Comparison of ENCODE assay signal across 25 cellular contexts in the genomic region with DNA sequence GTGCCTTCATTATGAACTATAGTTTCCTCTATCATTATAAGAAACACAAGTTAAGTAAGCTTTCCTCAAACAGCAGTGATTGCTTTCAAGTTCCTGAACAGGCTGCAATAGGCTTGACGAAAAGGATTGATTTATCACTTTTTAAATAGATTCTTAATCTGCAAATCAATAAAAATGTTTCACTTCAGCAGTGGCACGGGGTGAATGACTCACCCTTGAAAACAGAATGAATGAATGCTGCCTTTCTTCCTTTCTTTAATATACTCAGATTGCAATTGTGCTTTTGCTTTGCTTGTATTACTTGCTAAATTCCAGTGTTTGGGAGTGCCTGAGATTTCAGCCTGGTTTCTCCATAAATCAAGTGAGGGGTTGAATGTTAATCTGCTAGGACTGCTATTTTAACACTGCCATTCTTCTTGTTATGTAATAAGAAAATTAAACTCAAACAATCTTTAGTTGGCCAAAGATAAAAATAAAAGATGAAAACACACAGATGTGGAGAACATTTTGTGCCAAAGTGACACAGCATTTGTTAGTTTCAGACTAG.
DNase-seq lines count a peak whose midpoint lies in the region; ATAC-seq, FAIRE-seq and TF ChIP-seq lines count a peak whose summit lies in the region.
"Had no signal": no experiment of that assay in that cellular context is flagged by ENCODE, and none has a peak within 500 bp of the region (broad histone marks: within the 10 kb centered on the region; RNA-seq: fewer than 3 reads in every experiment).

No MANE protein-coding gene starts in this region.

- no peak overlapping the region for H3K27ac Mint-ChIP-seq in stimulated activated naive B cell treated with anti-CD40 and anti-IgM and Interleukin-4, amounts not matched to agents 10 μg/mL and 1 μg/mL and 100 μg/mL, for 72 hours
- H3K27ac Mint-ChIP-seq: B cell; CD4-positive, alpha-beta T cell had no signal

- H3K4me3 Mint-ChIP-seq in stimulated activated naive B cell treated with anti-CD40 and anti-IgM and Interleukin-4, amounts not matched to agents 10 μg/mL and 1 μg/mL and 100 μg/mL, for 72 hours, result no peak overlapping the region
- H3K4me3 Mint-ChIP-seq: B cell; CD4-positive, alpha-beta T cell had no signal

- WGBS in pancreas, 2 donors, result 3 to 4% methylated on average over 2 of the region's 2 CpGs

- H3K4me1 Mint-ChIP-seq in stimulated activated naive B cell treated with anti-CD40 and anti-IgM and Interleukin-4, amounts not matched to agents 10 μg/mL and 1 μg/mL and 100 μg/mL, for 72 hours, result no peaks in the 10 kb centered on the region
- H3K4me1 Mint-ChIP-seq: B cell had no signal

- no peaks in the 10 kb centered on the region for H3K36me3 ChIP-seq in pancreas
- H3K36me3 ChIP-seq: MG63 had no signal

- H3K27me3 ChIP-seq in pancreas, result no peaks in the 10 kb centered on the region
- H3K27me3 ChIP-seq: MG63 had no signal

- no peak overlapping the region for H3K27ac ChIP-seq in pancreas
- H3K27ac ChIP-seq in substantia nigra (ENCODE audit: low read depth, low read length, poor library complexity, severe bottlenecking), result no peak overlapping the region
- H3K27ac ChIP-seq: 22Rv1, GM23248 had no signal

- H3K36me3 Mint-ChIP-seq in stimulated activated naive B cell treated with anti-CD40 and anti-IgM and Interleukin-4, amounts not matched to agents 10 μg/mL and 1 μg/mL and 100 μg/mL, for 72 hours, result no peaks in the 10 kb centered on the region

- H3K9me3 ChIP-seq in pancreas, result no peaks in the 10 kb centered on the region
- H3K9me3 ChIP-seq: MG63 had no signal

- intact Hi-C loops in pancreas (cut with DNase I), result no loop called here

- no peaks in the 10 kb centered on the region for H3K4me1 ChIP-seq in pancreas

- DNase-seq in Ammon's horn (ENCODE audit: low spot score), result peak; percentile 1
- peak; percentile 40 for DNase-seq in NCI-H69 (lab: John Stamatoyannopoulos, UW)
- DNase-seq in left kidney (ENCODE audit: low read depth, low spot score), result peak; percentile 56
- DNase-seq in pancreas, result no peak
- no peak for DNase-seq in T-helper 1 cell
- DNase-seq in stimulated activated naive B cell treated with anti-CD40 and anti-IgM and Interleukin-4, amounts not matched to agents 10 μg/mL and 1 μg/mL and 100 μg/mL, for 72 hours, result no peak
- DNase-seq in substantia nigra (lab: John Stamatoyannopoulos, UW), result no peak
- DNase-seq: CD4-positive, alpha-beta T cell; DMS53; EL; GM23248; Kasumi-1; MG63; NCI-H1092; NCI-H146; NCI-H2081; NCI-H2171 treated with DMSO at 0.1 percent for 48 hours; NCI-H774; Right ventricle myocardium superior had no signal

- no peak for FAIRE-seq in pancreas (lab: Jason Lieb, UNC)
- FAIRE-seq: GM12878, GM19239 had no signal

- TF ChIP-seq CTCF in pancreas (IDR thresholded peaks at IDR 0.05), result no peak

- H3K9me3 Mint-ChIP-seq in stimulated activated naive B cell treated with anti-CD40 and anti-IgM and Interleukin-4, amounts not matched to agents 10 μg/mL and 1 μg/mL and 100 μg/mL, for 72 hours, result peaks cover 0 to 5% of the 10 kb centered on the region in 2 donors

- H3K4me3 ChIP-seq in pancreas, result no peak overlapping the region
- H3K4me3 ChIP-seq: GM12878, GM23248, MG63 had no signal

- peak; percentile 27 to 87 (median 60) for ATAC-seq in pancreas
- no peak for ATAC-seq in HG02973 (IDR thresholded peaks at IDR 0.05; ENCODE audit: unreplicated experiment)
- no peak for ATAC-seq in stimulated activated naive B cell treated with anti-CD40 and anti-IgM and Interleukin-4, amounts not matched to agents 10 μg/mL and 1 μg/mL and 100 μg/mL, for 72 hours (replicated peaks)
- ATAC-seq: GM12878, HCT116 had no signal

- H3K27me3 Mint-ChIP-seq in stimulated activated naive B cell treated with anti-CD40 and anti-IgM and Interleukin-4, amounts not matched to agents 10 μg/mL and 1 μg/mL and 100 μg/mL, for 72 hours, result no peaks in the 10 kb centered on the region
- H3K27me3 Mint-ChIP-seq: B cell; CD4-positive, alpha-beta T cell had no signal

Comparison
In these comparisons a context has a peak if more than half of its experiments do, and no peak if none do; other contexts are left out.
1. DNase-seq: peak in Ammon's horn (single experiment), NCI-H69 (single experiment) and left kidney (single experiment); none in pancreas (0 of 6), T-helper 1 cell (0 of 5), stimulated activated naive B cell treated with anti-CD40 and anti-IgM and Interleukin-4, amounts not matched to agents 10 μg/mL and 1 μg/mL and 100 μg/mL, for 72 hours (single experiment) and substantia nigra (0 of 49).
2. ATAC-seq: peak in pancreas (4 of 4); none in HG02973 (single experiment) and stimulated activated naive B cell treated with anti-CD40 and anti-IgM and Interleukin-4, amounts not matched to agents 10 μg/mL and 1 μg/mL and 100 μg/mL, for 72 hours (0 of 2).